ENCODE assay signal across 14 cellular contexts in the genomic region with DNA sequence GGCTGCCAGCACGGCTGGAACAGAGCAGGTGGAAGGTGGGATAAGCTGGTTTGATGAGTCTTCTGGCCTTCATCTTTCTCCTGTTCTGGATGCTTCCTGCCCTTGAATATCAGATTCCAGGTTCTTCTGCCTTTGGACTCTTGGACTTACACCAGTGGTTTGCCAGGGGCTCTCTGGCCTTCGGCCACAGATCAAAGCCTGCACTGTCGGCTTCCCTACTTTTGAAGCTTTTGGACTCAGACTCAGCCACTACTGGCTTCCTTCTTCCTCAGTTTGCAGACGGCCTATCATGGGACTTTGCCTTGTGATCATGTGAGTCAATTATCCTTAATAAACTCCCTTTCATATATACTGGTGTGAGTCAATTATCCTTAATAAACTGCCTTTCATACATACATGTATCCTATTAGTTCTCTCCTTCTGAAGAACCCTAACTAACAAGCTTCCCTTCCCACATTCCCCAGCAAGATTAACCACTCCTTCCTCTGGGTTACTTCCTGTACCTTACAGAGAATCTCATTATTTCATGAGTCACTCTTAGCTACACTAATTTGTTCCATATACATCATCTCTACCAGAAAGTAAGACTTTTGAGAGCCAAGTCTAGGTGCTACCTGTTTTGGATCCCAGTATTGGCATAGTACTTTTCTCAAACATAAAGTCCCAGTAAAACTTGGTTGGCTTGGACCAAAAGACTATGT. TPM values are rescaled to one million over a fixed set of nuclear protein-coding genes. Genes with fewer than 3 reads are reported as not detected.
DNase-seq lines count a peak whose midpoint lies in the region; ATAC-seq and TF ChIP-seq lines count a peak whose summit lies in the region.
"Had no signal": no experiment of that assay in that cellular context is flagged by ENCODE, and none has a peak within 500 bp of the region (broad histone marks: within the 10 kb centered on the region; RNA-seq: fewer than 3 reads in every experiment).

No MANE protein-coding gene starts in this region.

- DNase-seq in EL (peak; percentile 13), M059J (ENCODE audit: low read depth) (peak; percentile 2), astrocyte of the spinal cord (ENCODE audit: low read depth, low spot score) (peak; percentile 9), kidney tubule cell (ENCODE audit: low spot score) (peak; percentile 48), NCI-H2171 (lab: John Stamatoyannopoulos, UW) (no peak), NAMALWA (ENCODE audit: low spot score) (no peak), dorsolateral prefrontal cortex (no peak)
- DNase-seq: H9, NCI-H1436, NCI-H2029 treated with DMSO at 0.1 percent for 48 hours, NCI-H524, SIG-M5 had no signal

- intact Hi-C loops in dorsolateral prefrontal cortex (cut with DNase I): no loop called here

- no peak overlapping the region for H3K27ac ChIP-seq in dorsolateral prefrontal cortex
- H3K27ac ChIP-seq: C4-2B had no signal

- in situ Hi-C loops in astrocyte of the spinal cord (cut with HindIII; ENCODE audit: low sequenced_read_pairs): no loop called here

- no peak for TF ChIP-seq CTCF in astrocyte of the spinal cord (IDR thresholded peaks at IDR 0.05; ENCODE audit: low read depth, low read length)
- no peak for TF ChIP-seq CTCF in dorsolateral prefrontal cortex (IDR thresholded peaks at IDR 0.05 in 54 of 56, conservative IDR thresholded peaks at IDR 0.05 in 2 of 56; ENCODE audit: low read depth in 1 of 56, partially characterized antibody in 56 of 56)

- no peaks in the 10 kb centered on the region for H3K27me3 ChIP-seq in dorsolateral prefrontal cortex

- ATAC-seq in GM19023 (IDR thresholded peaks at IDR 0.05; ENCODE audit: unreplicated experiment): no peak

- H3K4me3 ChIP-seq in astrocyte of the spinal cord (ENCODE audit: low read depth, low read length) (no peak overlapping the region), dorsolateral prefrontal cortex (no peak overlapping the region)

RNA-seq across cellular contexts. Expression of a gene that starts 31.3 kb away (rescaled TPM):
- 0.57 and 0.79 TPM in 2 replicates for total RNA-seq in M059J (2014; rRNA removed; shearing (Covaris generic))
- total RNA-seq in dorsolateral prefrontal cortex: 100 to 1,000 TPM in 6 of 120 experiments, 10 to 100 TPM in 114; 14.1 to 125 (median 61.5) TPM

Comparison
In these comparisons a context has a peak if more than half of its experiments do, and no peak if none do; other contexts are left out.
1. DNase-seq: peak in EL (single experiment), M059J (single experiment), astrocyte of the spinal cord (single experiment) and kidney tubule cell (single experiment); none in NCI-H2171 (single experiment), NAMALWA (single experiment) and dorsolateral prefrontal cortex (0 of 10).